7 cellular contexts compared by ENCODE assay signal in genomic region chr2:119476301-119477117, GRCh38. TPM values are rescaled to one million over a fixed set of nuclear protein-coding genes. Genes with fewer than 3 reads are reported as not detected.
DNase-seq lines count a peak whose midpoint lies in the region; ATAC-seq, FAIRE-seq and TF ChIP-seq lines count a peak whose summit lies in the region.

No MANE protein-coding gene starts in this region.

- peak; percentile 18 for FAIRE-seq in RCC 7860 (lab: Jason Lieb, UNC)

- peak; percentile 76 for ATAC-seq in GM19455 (IDR thresholded peaks at IDR 0.05; ENCODE audit: unreplicated experiment)

- H3K4me3 ChIP-seq in cardiac fibroblast (replicated peaks in 1 of 2; ENCODE audit: low read depth in 2 of 2, low read length in 2 of 2), result no peak overlapping the region

- DNase-seq in DMS79 treated with DMSO at 0.1 percent for 48 hours (lab: John Stamatoyannopoulos, UW) (peak; percentile 47), HT1080 (ENCODE audit: low read depth) (peak; percentile 78), RCC 7860 (ENCODE audit: low spot score) (peak; percentile 67), cardiac fibroblast (ENCODE audit: low read depth in 2 of 2) (peak; percentile 67 to 75), islet precursor cell (peak; percentile 89)
- DNase-seq in stimulated activated CD4-positive, alpha-beta T cell treated with anti-CD3 and anti-CD28 coated beads, Interleukin-2, amount 100 ng/mL, for 24 hours, result peak; percentile 21 to 41

- TF ChIP-seq CTCF in cardiac fibroblast (IDR thresholded peaks at IDR 0.05; ENCODE audit: low read depth, low read length), result peak; percentile 99

RNA-seq across cellular contexts. Expression of gene TMEM37, which starts 44.9 kb away (rescaled TPM):
- total RNA-seq in HT1080 (2014; rRNA removed; shearing (Covaris generic)), result 0.24 and 0.27 TPM in 2 replicates
- polyA plus RNA-seq in HT1080 (2015; cell fraction: cytosol; rRNA removed), result 0.58 and 1.8 TPM in 2 replicates
- polyA plus RNA-seq in HT1080 (2015; cell fraction: nucleus; rRNA removed), result 0.24 TPM in 1 of 2 replicates, not detected in the other

RNA-seq across cellular contexts. Expression of gene SCTR, which starts 47.8 kb away (rescaled TPM):
- total RNA-seq in HT1080 (2014; rRNA removed; shearing (Covaris generic)), result not detected in 2 replicates
- polyA plus RNA-seq in HT1080 (2015; cell fraction: cytosol; rRNA removed), result not detected in 2 replicates
- polyA plus RNA-seq in HT1080 (2015; cell fraction: nucleus; rRNA removed), result not detected in 2 replicates

Comparison
In these comparisons a context has a peak if more than half of its experiments do, and no peak if none do; other contexts are left out.
1. DNase-seq: peak in every context shown above with its lines; median percentile 89 in islet precursor cell; 78 in HT1080; 71 in cardiac fibroblast; 67 in RCC 7860; 47 in DMS79 treated with DMSO at 0.1 percent for 48 hours; 31 in stimulated activated CD4-positive, alpha-beta T cell treated with anti-CD3 and anti-CD28 coated beads, Interleukin-2, amount 100 ng/mL, for 24 hours.